Comparison of ENCODE assay signal across 9 cellular contexts in the genomic region with DNA sequence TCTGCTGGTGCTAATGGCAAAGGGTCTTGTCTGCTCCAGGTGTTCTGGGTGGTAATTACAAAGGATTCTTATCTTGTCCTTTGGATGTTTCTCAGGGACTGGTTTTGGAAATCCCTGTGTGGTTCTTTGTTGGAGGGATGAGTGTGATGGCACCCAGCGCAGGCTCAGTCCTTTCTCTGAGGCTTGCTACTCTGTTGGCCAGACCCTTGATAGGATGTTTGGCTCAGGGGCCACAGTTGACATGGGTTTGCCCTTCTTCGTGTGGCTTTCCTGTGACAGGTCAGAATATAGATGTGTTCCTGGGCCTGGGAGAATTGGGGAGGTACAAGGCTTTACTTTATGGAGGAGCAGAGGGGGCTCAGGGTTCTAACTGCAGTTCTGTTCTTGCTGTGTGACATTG. TPM values are rescaled to one million over a fixed set of nuclear protein-coding genes. Genes with fewer than 3 reads are reported as not detected.
DNase-seq lines count a peak whose midpoint lies in the region; ATAC-seq and TF ChIP-seq lines count a peak whose summit lies in the region.
"Had no signal": no experiment of that assay in that cellular context is flagged by ENCODE, and none has a peak within 500 bp of the region (broad histone marks: within the 10 kb centered on the region; RNA-seq: fewer than 3 reads in every experiment).

No MANE protein-coding gene starts in this region.

- no peaks in the 10 kb centered on the region for H3K9me3 ChIP-seq in lower lobe of right lung

- peak overlapping the region; percentile 65 for H3K4me3 Mint-ChIP-seq in stimulated activated memory B cell treated with anti-CD40 and anti-IgM and Interleukin-4, amounts not matched to agents 10 μg/mL and 1 μg/mL and 100 μg/mL, for 72 hours
- H3K4me3 Mint-ChIP-seq in CD14-positive monocyte = no peak overlapping the region

- H3K4me3 ChIP-seq in GM12875 (ENCODE audit: low read depth, low read length) = peak overlapping the region; percentile 3
- H3K4me3 ChIP-seq in lower lobe of right lung = peak overlapping the region; percentile 78

- peaks cover 66% of the 10 kb centered on the region for H3K4me1 Mint-ChIP-seq in stimulated activated memory B cell treated with anti-CD40 and anti-IgM and Interleukin-4, amounts not matched to agents 10 μg/mL and 1 μg/mL and 100 μg/mL, for 72 hours
- H3K4me1 Mint-ChIP-seq in CD14-positive monocyte = peaks cover 27% of the 10 kb centered on the region

- no peak for TF ChIP-seq CTCF in GM12875 (IDR thresholded peaks at IDR 0.05; ENCODE audit: borderline replicate concordance, insufficient read depth, low read depth, low read length)
- no peak for TF ChIP-seq CTCF in lower lobe of right lung (IDR thresholded peaks at IDR 0.05)
- TF ChIP-seq CTCF in CD14-positive monocyte (IDR thresholded peaks at IDR 0.05) = no peak

- intact Hi-C loops in lower lobe of right lung (cut with DNase I) = no loop called here
- intact Hi-C loops in CD14-positive monocyte (cut with micrococcal nuclease) = no loop called here

- peak overlapping the region; percentile 62 for H3K27ac Mint-ChIP-seq in stimulated activated memory B cell treated with anti-CD40 and anti-IgM and Interleukin-4, amounts not matched to agents 10 μg/mL and 1 μg/mL and 100 μg/mL, for 72 hours
- peak overlapping the region in 2 of 7 donors; percentile 37 to 63 for H3K27ac Mint-ChIP-seq in CD14-positive monocyte

- DNase-seq in caudate nucleus (lab: John Stamatoyannopoulos, UW) (no peak), lower lobe of right lung (no peak), NCI-H1417 treated with DMSO at 0.1 percent for 48 hours (lab: John Stamatoyannopoulos, UW) (no peak), CD14-positive monocyte (ENCODE audit: low spot score) (no peak), NOMO-1 treated with dmso at 0.1 percent for 144 hours (lab: John Stamatoyannopoulos, UW; ENCODE audit: unreplicated experiment) (no peak), COR-L47 (lab: John Stamatoyannopoulos, UW) (no peak)
- DNase-seq: Calu3 had no signal

- peaks cover 71% of the 10 kb centered on the region for H3K4me1 ChIP-seq in lower lobe of right lung

- H3K36me3 ChIP-seq in lower lobe of right lung = no peaks in the 10 kb centered on the region

- H3K27me3 ChIP-seq in lower lobe of right lung (ENCODE audit: low read depth) = no peaks in the 10 kb centered on the region

- no peaks in the 10 kb centered on the region for H3K9me3 Mint-ChIP-seq in stimulated activated memory B cell treated with anti-CD40 and anti-IgM and Interleukin-4, amounts not matched to agents 10 μg/mL and 1 μg/mL and 100 μg/mL, for 72 hours
- peaks cover 0 to 2% (median under 1%) of the 10 kb centered on the region in 7 donors for H3K9me3 Mint-ChIP-seq in CD14-positive monocyte

- H3K36me3 Mint-ChIP-seq in stimulated activated memory B cell treated with anti-CD40 and anti-IgM and Interleukin-4, amounts not matched to agents 10 μg/mL and 1 μg/mL and 100 μg/mL, for 72 hours = peaks cover 42% of the 10 kb centered on the region
- H3K36me3 Mint-ChIP-seq in CD14-positive monocyte = peaks cover 5 to 6% of the 10 kb centered on the region in 2 donors

- no peaks in the 10 kb centered on the region for H3K27me3 Mint-ChIP-seq in stimulated activated memory B cell treated with anti-CD40 and anti-IgM and Interleukin-4, amounts not matched to agents 10 μg/mL and 1 μg/mL and 100 μg/mL, for 72 hours
- peaks cover 17 to 30% (median 18%) of the 10 kb centered on the region in 3 donors for H3K27me3 Mint-ChIP-seq in CD14-positive monocyte (ENCODE audit: low read depth in 3 of 3)

- no peak for ATAC-seq in lower lobe of right lung
- no peak for ATAC-seq in stimulated activated memory B cell treated with anti-CD40 and anti-IgM and Interleukin-4, amounts not matched to agents 10 μg/mL and 1 μg/mL and 100 μg/mL, for 72 hours

- H3K27ac ChIP-seq in caudate nucleus (ENCODE audit: low read depth, low read length) (peak overlapping the region; percentile 62), lower lobe of right lung (peak overlapping the region; percentile 61)

RNA-seq across cellular contexts. Expression of a gene that starts 4.0 kb away (rescaled TPM):
- 56.5 TPM for total RNA-seq in lower lobe of right lung
- polyA plus RNA-seq in CD14-positive monocyte = under 1 TPM; 0.16 to 0.55 TPM

RNA-seq across cellular contexts. Expression of a gene that starts 39.9 kb away (rescaled TPM):
- 3.6 TPM for total RNA-seq in lower lobe of right lung
- polyA plus RNA-seq in CD14-positive monocyte = 1 to 10 TPM; 1.7 to 5.1 TPM
- total RNA-seq: Calu3 had no signal
